8 cellular contexts compared by ENCODE assay signal in the genomic region with DNA sequence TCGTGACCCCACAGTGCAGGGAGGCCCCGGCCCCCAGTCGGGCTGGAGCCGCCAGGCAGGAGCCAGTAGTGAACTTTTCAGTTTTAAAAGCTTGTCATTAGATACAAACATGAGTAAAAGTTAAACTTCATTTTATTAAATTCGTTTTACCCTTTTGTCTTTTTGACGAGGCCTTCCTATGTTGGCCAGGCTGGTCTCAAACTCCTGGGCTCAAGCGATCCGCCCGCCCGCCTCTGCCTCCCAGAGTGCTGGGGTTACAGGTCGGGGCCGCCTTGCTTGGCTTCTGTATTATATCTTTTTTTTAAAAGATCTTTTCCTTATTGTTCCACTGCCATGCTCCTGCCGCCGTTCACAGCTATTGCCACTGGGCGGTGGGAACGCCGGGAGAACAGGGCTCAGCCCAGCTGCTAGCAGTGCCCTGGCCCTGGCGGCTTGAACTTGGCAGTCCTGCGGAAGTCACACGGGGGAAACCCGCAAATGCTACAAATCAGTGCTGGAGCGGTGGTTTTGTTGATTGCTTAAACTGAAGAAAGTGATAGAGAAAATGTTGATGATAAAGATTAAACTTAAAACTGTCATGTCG. TPM values are rescaled to one million over a fixed set of nuclear protein-coding genes. Genes with fewer than 3 reads are reported as not detected.
DNase-seq lines count a peak whose midpoint lies in the region; ATAC-seq and TF ChIP-seq lines count a peak whose summit lies in the region.

No MANE protein-coding gene starts in this region.

- H3K9me3 ChIP-seq in CD8-positive, alpha-beta T cell (ENCODE audit: low read length): no peaks in the 10 kb centered on the region
- H3K9me3 ChIP-seq in GM23248 (ENCODE audit: low read depth): no peaks in the 10 kb centered on the region

- peaks cover 39% of the 10 kb centered on the region for H3K79me2 ChIP-seq in GM23248 (ENCODE audit: insufficient read depth)

- no peaks in the 10 kb centered on the region for H3K27me3 Mint-ChIP-seq in CD8-positive, alpha-beta T cell (ENCODE audit: low read depth)

- WGBS in GM23248 (ENCODE audit: low coverage in 1 of 2, low lambda C conversion rate in 2 of 2, missing lambda C conversion rate in 2 of 2), 2 experiments: 9 to 10% methylated on average over 23 of the region's 23 CpGs

- H3K4me3 Mint-ChIP-seq in CD8-positive, alpha-beta T cell: peak overlapping the region; percentile 92

- H3K4me3 ChIP-seq in CD8-positive, alpha-beta T cell (ENCODE audit: low read depth, low read length): peak overlapping the region; percentile 100
- peak overlapping the region; percentile 93 for H3K4me3 ChIP-seq in GM23248

- peak overlapping the region; percentile 89 for H3K9ac ChIP-seq in GM23248

- no peaks in the 10 kb centered on the region for H3K9me2 ChIP-seq in GM23248 (ENCODE audit: insufficient read depth)

- peaks cover 32% of the 10 kb centered on the region for H3K4me1 Mint-ChIP-seq in CD8-positive, alpha-beta T cell (ENCODE audit: low read depth)

- H2AFZ ChIP-seq in GM23248: peak overlapping the region; percentile 89

- H3K9me3 Mint-ChIP-seq in CD8-positive, alpha-beta T cell: no peaks in the 10 kb centered on the region

- POLR2A ChIA-PET in CD8-positive, alpha-beta T cell (lab: Charles Lee): interaction anchor here (0.8 to 1.8 kb wide), 6 partner anchors 21 to 1672 kb away, joined by 3 to 4 read pairs (median 3); a partner anchor contains a TSS

- peak; percentile 20 for ATAC-seq in CD8-positive, alpha-beta T cell
- peak; percentile 65 for ATAC-seq in left lobe of liver
- no peak for ATAC-seq in GM18498 (IDR thresholded peaks at IDR 0.05; ENCODE audit: unreplicated experiment)

- H3K36me3 ChIP-seq in CD8-positive, alpha-beta T cell (ENCODE audit: insufficient read depth, low read length): no peaks in the 10 kb centered on the region
- H3K36me3 ChIP-seq in GM23248 (ENCODE audit: low read depth): no peaks in the 10 kb centered on the region

- intact Hi-C loops in CD8-positive, alpha-beta T cell (cut with DNase I, micrococcal nuclease): loop anchor here (1.0 to 5.0 kb wide), 12 partner anchors 32 to 1347 kb away; a partner anchor contains a TSS

- peak overlapping the region; percentile 96 for H3K27ac Mint-ChIP-seq in CD8-positive, alpha-beta T cell

- H3F3A ChIP-seq in GM23248 (ENCODE audit: insufficient read depth): no peaks in the 10 kb centered on the region

- no peak for TF ChIP-seq CTCF in CD8-positive, alpha-beta T cell (IDR thresholded peaks at IDR 0.05)

- H3K4me2 ChIP-seq in GM23248 (ENCODE audit: unreplicated experiment): peak overlapping the region; percentile 84

- CTCF ChIA-PET in CD8-positive, alpha-beta T cell (lab: Charles Lee): interaction anchor here (1.7 kb wide), 1 partner anchor 32 kb away, joined by 4 read pairs; a partner anchor contains a TSS

- peaks cover 18% of the 10 kb centered on the region for H3K4me1 ChIP-seq in CD8-positive, alpha-beta T cell (ENCODE audit: insufficient read depth, low read length)
- H3K4me1 ChIP-seq in GM23248 (ENCODE audit: insufficient read depth): peaks cover 11% of the 10 kb centered on the region; the same call in 1 of the 2 replicates

- peak overlapping the region; percentile 99 for H3K27ac ChIP-seq in CD8-positive, alpha-beta T cell (ENCODE audit: low read depth, low read length)
- peak overlapping the region; percentile 81 for H3K27ac ChIP-seq in GM23248

- in situ Hi-C loops in GM23248 (cut with MboI): no loop called here

- peak in 6 of 7 experiments; percentile 23 to 65 (median 50) for DNase-seq in CD8-positive, alpha-beta T cell
- DNase-seq in GM23248 (peak; percentile 86), NCI-H2171 (lab: John Stamatoyannopoulos, UW) (peak; percentile 35), dedifferentiated amniotic fluid mesenchymal stem cell (ENCODE audit: extremely low spot score) (peak; percentile 27), left lobe of liver (ENCODE audit: low spot score) (peak; percentile 77)
- DNase-seq in activated CD4-positive, alpha-beta T cell treated with anti-CD3 and anti-CD28 coated beads for 4 hours: peak; percentile 34 to 51
- peak; percentile 40 for DNase-seq in stimulated activated CD4-positive, alpha-beta T cell treated with anti-CD3 and anti-CD28 coated beads, Interleukin-4, amount 100 ng/mL, for 4 hours

- H3K27me3 ChIP-seq in CD8-positive, alpha-beta T cell (ENCODE audit: insufficient read depth, low read length): no peaks in the 10 kb centered on the region
- no peaks in the 10 kb centered on the region for H3K27me3 ChIP-seq in GM23248 (replicated peaks; ENCODE audit: insufficient read depth)

- H4K20me1 ChIP-seq in GM23248 (ENCODE audit: insufficient read depth): no peaks in the 10 kb centered on the region

- H3K36me3 Mint-ChIP-seq in CD8-positive, alpha-beta T cell: peaks cover 25% of the 10 kb centered on the region

RNA-seq across cellular contexts. Expression of a gene that starts 1.0 kb away (rescaled TPM):
- total RNA-seq in CD8-positive, alpha-beta T cell: 10 to 100 TPM; 39.0 to 45.8 TPM
- 16.9 and 18.7 TPM in 2 replicates for total RNA-seq in GM23248 (2014; rRNA removed; shearing (Covaris generic))
- polyA plus RNA-seq in GM23248 (2016; fragmentation: Nextera tagmentation; extraction: Ambion mirVana): 23.6 and 23.9 TPM in 2 replicates
- 11.2 TPM for total RNA-seq in left lobe of liver

RNA-seq across cellular contexts. Expression of a gene that starts 49.4 kb away (rescaled TPM):
- under 1 TPM; 0.08 to 0.11 TPM for total RNA-seq in CD8-positive, alpha-beta T cell
- 0.38 TPM in 1 of 2 replicates, not detected in the other for total RNA-seq in GM23248 (2014; rRNA removed; shearing (Covaris generic))
- polyA plus RNA-seq in GM23248 (2016; fragmentation: Nextera tagmentation; extraction: Ambion mirVana): 0.03 TPM in 1 of 2 replicates, not detected in the other
- 0.05 TPM for total RNA-seq in left lobe of liver

Comparison
In these comparisons a context has a peak if more than half of its experiments do, and no peak if none do; other contexts are left out.
1. DNase-seq: peak in every context shown above with its lines; median percentile 86 in GM23248; 77 in left lobe of liver; 50 in CD8-positive, alpha-beta T cell; 42 in activated CD4-positive, alpha-beta T cell treated with anti-CD3 and anti-CD28 coated beads for 4 hours; 40 in stimulated activated CD4-positive, alpha-beta T cell treated with anti-CD3 and anti-CD28 coated beads, Interleukin-4, amount 100 ng/mL, for 4 hours; 35 in NCI-H2171; 27 in dedifferentiated amniotic fluid mesenchymal stem cell.